8 cellular contexts compared by ENCODE assay signal in the genomic region with DNA sequence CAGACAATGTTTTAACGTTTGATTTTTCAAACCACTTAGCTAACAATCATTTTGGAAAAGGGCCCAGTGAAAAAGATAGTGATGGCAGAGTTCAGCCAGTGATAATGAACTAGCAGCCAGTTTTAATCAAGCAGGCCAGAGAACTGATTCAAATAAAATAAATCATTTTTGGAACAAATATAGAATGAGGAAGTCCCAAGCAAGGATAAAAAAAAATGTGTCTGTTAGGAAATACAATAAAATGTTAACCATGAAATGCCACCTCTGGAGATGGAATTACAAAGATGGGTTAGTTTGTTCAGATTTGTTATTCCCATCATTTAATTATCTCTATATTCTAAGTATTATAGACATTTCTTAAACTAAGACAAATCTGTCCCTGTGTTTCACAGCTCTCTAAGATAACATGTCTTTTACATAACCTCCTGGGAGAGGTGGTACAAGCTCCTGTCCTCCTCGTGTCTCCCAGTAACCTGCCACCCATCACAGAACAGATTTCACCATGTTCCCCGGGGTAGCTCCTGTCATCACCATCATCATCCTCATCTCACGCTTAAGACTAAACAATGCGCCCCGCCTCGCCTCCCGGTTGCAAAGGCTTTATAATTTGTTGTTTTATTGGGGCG. TPM values are rescaled to one million over a fixed set of nuclear protein-coding genes. Genes with fewer than 3 reads are reported as not detected.
DNase-seq lines count a peak whose midpoint lies in the region; ATAC-seq and TF ChIP-seq lines count a peak whose summit lies in the region.

No MANE protein-coding gene starts in this region.

- BruUV-seq in A673 (replicated peaks; lab: Mats Ljungman, UMichigan), result TSS peak; percentile 51

- intact Hi-C loops in A673 (cut with micrococcal nuclease; ENCODE audit: unreplicated experiment) (no loop called here), sciatic nerve (cut with DNase I) (no loop called here)

- POLR2A ChIA-PET in A673 (lab: Charles Lee; ENCODE audit: low non-redundant PET), result no interaction called here

- H3K4me2 ChIP-seq in OCI-LY1 (ENCODE audit: low read length), result peak overlapping the region; percentile 86

- H3K79me2 ChIP-seq in OCI-LY1 (ENCODE audit: insufficient read depth, low read length), result peaks cover 53% of the 10 kb centered on the region

- peak overlapping the region; percentile 85 for H3K27ac ChIP-seq in A673 (ENCODE audit: low read depth, low read length, poor library complexity, severe bottlenecking)
- H3K27ac ChIP-seq in OCI-LY1 (ENCODE audit: low read depth, low read length, poor library complexity, severe bottlenecking), result no peak overlapping the region
- peak overlapping the region; percentile 86 to 93 for H3K27ac ChIP-seq in coronary artery

- H3K9ac ChIP-seq in OCI-LY1 (ENCODE audit: low read length) (peak overlapping the region; percentile 97), mucosa of stomach (ENCODE audit: low read length) (peak overlapping the region; percentile 97)

- no peaks in the 10 kb centered on the region for H3F3A ChIP-seq in OCI-LY1 (ENCODE audit: insufficient read depth, low read length)

- peak; percentile 12 for ATAC-seq in GM19351 (IDR thresholded peaks at IDR 0.05; ENCODE audit: unreplicated experiment)
- ATAC-seq in sciatic nerve, result no peak

- H3K27me3 ChIP-seq in A673 (replicated peaks; ENCODE audit: insufficient read depth, low read depth, low read length, poor library complexity) (no peaks in the 10 kb centered on the region), OCI-LY1 (ENCODE audit: insufficient read depth, low read length) (no peaks in the 10 kb centered on the region), mucosa of stomach (ENCODE audit: control insufficient read depth, insufficient read depth, low read length) (no peaks in the 10 kb centered on the region)

- TF ChIP-seq CTCF in A673 (conservative IDR thresholded peaks at IDR 0.05; ENCODE audit: low read depth, low read length) (no peak), OCI-LY1 (IDR thresholded peaks at IDR 0.05; ENCODE audit: low read length) (no peak), coronary artery (IDR thresholded peaks at IDR 0.05) (no peak)

- H3K36me3 ChIP-seq in A673 (ENCODE audit: insufficient read depth, low read length, poor library complexity, severe bottlenecking) (no peaks in the 10 kb centered on the region), OCI-LY1 (ENCODE audit: insufficient read depth, low read length) (no peaks in the 10 kb centered on the region), mucosa of stomach (ENCODE audit: control insufficient read depth, insufficient read depth, low read length) (no peaks in the 10 kb centered on the region)

- H3K4me3 ChIP-seq in A673 (ENCODE audit: low read depth, low read length, poor library complexity, severe bottlenecking) (peak overlapping the region; percentile 96), OCI-LY1 (ENCODE audit: low read depth, low read length, poor library complexity, severe bottlenecking) (peak overlapping the region; percentile 81), coronary artery (peak overlapping the region; percentile 88), mucosa of stomach (ENCODE audit: low read length) (peak overlapping the region; percentile 92)

- no peaks in the 10 kb centered on the region for H3K9me2 ChIP-seq in OCI-LY1 (ENCODE audit: low read depth, low read length)

- no peaks in the 10 kb centered on the region for H4K20me1 ChIP-seq in OCI-LY1 (ENCODE audit: insufficient read depth, low read length)

- H3K9me3 ChIP-seq in A673 (ENCODE audit: low read depth, low read length, poor library complexity, severe bottlenecking) (no peaks in the 10 kb centered on the region), OCI-LY1 (ENCODE audit: low read length) (no peaks in the 10 kb centered on the region), mucosa of stomach (ENCODE audit: control insufficient read depth, low read length) (no peaks in the 10 kb centered on the region)

- peaks cover 11% of the 10 kb centered on the region for H3K4me1 ChIP-seq in A673 (ENCODE audit: insufficient read depth, low read length, poor library complexity, severe bottlenecking)
- H3K4me1 ChIP-seq in OCI-LY1 (ENCODE audit: insufficient read depth, low read length, severe bottlenecking), result peaks cover 43% of the 10 kb centered on the region
- peaks cover 4% of the 10 kb centered on the region for H3K4me1 ChIP-seq in mucosa of stomach (ENCODE audit: control insufficient read depth, insufficient read depth, low read length)

- DNase-seq in A673 (ENCODE audit: low spot score) (no peak), coronary artery (ENCODE audit: low spot score) (no peak), sciatic nerve (ENCODE audit: low spot score) (no peak), inferior parietal cortex (ENCODE audit: extremely low spot score) (no peak), NCI-H128 (lab: John Stamatoyannopoulos, UW; ENCODE audit: unreplicated experiment) (no peak)

- CTCF ChIA-PET in A673 (lab: Charles Lee), result no interaction called here

- no peak overlapping the region for H2AFZ ChIP-seq in OCI-LY1 (ENCODE audit: low read length)

RNA-seq across cellular contexts. Expression of gene HERC1, which starts 1.0 kb away (rescaled TPM):
- total RNA-seq in A673 (2021) (49.8 and 58.2 TPM in 2 replicates), sciatic nerve (160 TPM)
